1 cellular context compared by ENCODE assay signal in the genomic region with DNA sequence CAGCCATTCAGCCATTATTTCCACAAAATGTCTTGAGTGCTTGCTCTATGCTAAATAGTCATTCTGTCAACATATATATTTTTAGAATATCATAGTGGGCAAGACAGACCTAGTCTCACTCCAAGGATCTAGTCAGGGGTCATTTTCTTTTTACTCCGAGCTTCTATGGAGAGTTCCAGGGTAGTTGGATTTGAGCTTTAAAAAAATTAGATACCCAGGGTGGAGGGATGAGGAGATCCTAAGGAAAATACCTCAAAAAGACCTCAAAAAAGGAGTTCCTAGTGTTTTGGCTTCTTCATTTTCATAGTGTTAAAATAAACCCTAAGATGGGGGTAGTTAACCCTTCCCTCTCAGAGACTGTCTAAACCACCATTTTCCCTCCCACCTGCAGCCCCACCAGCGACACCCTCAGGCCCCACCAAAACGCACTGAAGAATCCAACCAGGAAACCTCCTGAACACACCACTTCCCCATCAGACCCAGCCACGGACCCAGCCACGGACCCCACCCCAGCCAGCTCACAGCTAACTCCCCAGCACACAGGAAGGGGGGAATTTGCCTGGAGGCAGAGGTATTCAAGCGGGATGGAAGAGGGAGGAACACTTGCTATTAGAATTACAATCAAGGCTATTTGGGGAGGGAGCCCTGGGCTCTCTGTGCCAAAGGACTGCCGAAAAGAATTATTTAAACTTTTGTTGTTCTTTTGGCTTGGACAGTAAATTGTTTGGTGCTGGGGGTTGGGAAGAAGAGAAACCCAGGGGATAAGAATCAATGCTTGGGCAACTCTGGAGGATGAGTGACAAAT.
TF ChIP-seq lines count a peak whose summit lies in the region.

No MANE protein-coding gene starts in this region.

TF ChIP-seq in HEK293, 187 proteins besides CTCF, POLR2A, EP300 and RAD21 (continued from another document):
- TF ChIP-seq INSM2 (tag by site-specific recombination; IDR thresholded peaks at IDR 0.05), result no peak
- no peak for TF ChIP-seq ZNF423 (tag by site-specific recombination; IDR thresholded peaks at IDR 0.05)
- peak; percentile 50; the same call in 1 of the 2 replicates for TF ChIP-seq WT1 (tag by site-specific recombination; IDR thresholded peaks at IDR 0.05)
- TF ChIP-seq TSHZ1 (tag by site-specific recombination; IDR thresholded peaks at IDR 0.05; ENCODE audit: borderline replicate concordance), result no peak
- TF ChIP-seq ZNF571 (tag by site-specific recombination; IDR thresholded peaks at IDR 0.05), result no peak
- no peak for TF ChIP-seq ZNF2 (tag by site-specific recombination; IDR thresholded peaks at IDR 0.05)
- TF ChIP-seq YY1 (tag by site-specific recombination; IDR thresholded peaks at IDR 0.05), result no peak
- no peak for TF ChIP-seq ZBTB20 (tag by site-specific recombination; IDR thresholded peaks at IDR 0.05)
- TF ChIP-seq ZNF157 (tag by site-specific recombination; IDR thresholded peaks at IDR 0.05), result no peak
